1 cellular context compared by ENCODE assay signal in the genomic region with DNA sequence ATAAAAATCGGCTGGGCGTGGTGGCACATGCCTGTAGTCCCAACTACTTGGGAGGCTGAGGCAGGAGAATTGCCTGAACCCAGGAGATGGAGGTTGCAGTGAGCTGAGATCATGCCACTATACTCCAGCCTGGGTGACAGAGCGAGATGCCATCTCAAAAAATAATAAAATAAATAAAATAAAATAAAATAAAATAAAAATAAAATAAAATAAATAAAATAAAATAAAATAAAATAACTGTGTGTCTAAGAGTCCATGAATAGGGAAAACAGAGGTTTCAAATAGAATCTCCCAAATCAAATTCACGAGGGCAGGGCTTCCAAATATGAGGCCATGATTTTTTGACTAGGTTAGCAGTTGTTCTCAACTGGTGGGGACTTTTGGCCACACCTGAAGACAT.
A peak's percentile ranks its signal among the peaks of the same experiment; 100 is the strongest.
TF ChIP-seq lines count a peak whose summit lies in the region.

No MANE protein-coding gene starts in this region.

TF ChIP-seq in WTC11, 78 proteins besides CTCF, POLR2A, EP300 and RAD21:
- TF ChIP-seq HMGA2 (CRISPR knock-in tag; IDR thresholded peaks at IDR 0.05): peak; percentile 98
